Comparison of ENCODE assay signal across 39 cellular contexts in genomic region chr4:138070816-138071215, GRCh38.
"Had no signal": no experiment of that assay in that cellular context is flagged by ENCODE, and none has a peak within 500 bp of the region (broad histone marks: within the 10 kb centered on the region; RNA-seq: fewer than 3 reads in every experiment).

No MANE protein-coding gene starts in this region.

- FAIRE-seq: TTC549 had no signal

- DNase-seq: activated CD4-positive, alpha-beta memory T cell treated with anti-CD3 and anti-CD28 coated beads, Interleukin-2, amount 10 ng/mL, durations not matched to agents 7 days and 5 days; activated CD4-positive, alpha-beta T cell treated with anti-CD3 and anti-CD28 coated beads for 1 hour; activated CD4-positive, alpha-beta T cell treated with anti-CD3 and anti-CD28 coated beads for 36 hours; activated CD4-positive, alpha-beta T cell treated with anti-CD3 and anti-CD28 coated beads for 48 hours; activated CD4-positive, alpha-beta T cell treated with anti-CD3 and anti-CD28 coated beads, Interleukin-2, amount 10 ng/mL, durations not matched to agents 7 days and 5 days; activated CD4-positive, alpha-beta T cell treated with anti-CD3 and anti-CD28 coated beads, Interleukin-2, amount 50 U/mL, for 48 hours; activated CD4-positive, CD25-positive, alpha-beta regulatory T cell; activated CD8-positive, alpha-beta memory T cell treated with anti-CD3 and anti-CD28 coated beads for 24 hours; activated CD8-positive, alpha-beta memory T cell treated with anti-CD3 and anti-CD28 coated beads, Interleukin-2, amount 10 ng/mL, durations not matched to agents 7 days and 5 days; activated CD8-positive, alpha-beta memory T cell treated with anti-CD3 and anti-CD28 coated beads, Interleukin-2, amount 50 U/mL, for 48 hours; activated CD8-positive, alpha-beta T cell treated with anti-CD3 and anti-CD28 coated beads, Interleukin-2, amount 10 ng/mL, durations not matched to agents 7 days and 5 days; activated effector memory CD4-positive, alpha-beta T cell treated with Interleukin-2 at 50 U/mL for 16 hours; activated gamma-delta T cell; activated naive CD4-positive, alpha-beta T cell treated with anti-CD3 and anti-CD28 coated beads, Interleukin-2, amount 10 ng/mL, durations not matched to agents 7 days and 5 days; activated naive CD4-positive, alpha-beta T cell treated with Interleukin-2 at 50 U/mL for 16 hours; activated naive CD8-positive, alpha-beta T cell treated with anti-CD3 and anti-CD28 coated beads, Interleukin-2, amount 10 ng/mL, durations not matched to agents 7 days and 5 days; activated naive CD8-positive, alpha-beta T cell treated with anti-CD3 and anti-CD28 coated beads, Interleukin-2, amount 50 U/mL, for 24 hours; activated T-cell treated with anti-CD3 and anti-CD28 coated beads, Interleukin-2, amount 50 U/mL, for 24 hours; activated T-cell treated with anti-CD3 and anti-CD28 coated beads, Interleukin-2, amount 50 U/mL, for 48 hours; amygdala; anterior cingulate cortex; caudate nucleus; cerebellar nuclear complex; T-helper 1 cell; T-helper 2 cell; T-helper 9 cell; WERI-Rb-1 had no signal

- H3K4me1 Mint-ChIP-seq: activated CD4-positive, alpha-beta memory T cell treated with anti-CD3 and anti-CD28 coated beads, Interleukin-2, amount 10 ng/mL, durations not matched to agents 7 days and 5 days; activated CD4-positive, alpha-beta T cell treated with anti-CD3 and anti-CD28 coated beads for 36 hours; activated CD4-positive, alpha-beta T cell treated with anti-CD3 and anti-CD28 coated beads, Interleukin-2, amount 10 ng/mL, durations not matched to agents 7 days and 5 days; activated CD8-positive, alpha-beta memory T cell treated with anti-CD3 and anti-CD28 coated beads, Interleukin-2, amount 10 ng/mL, durations not matched to agents 7 days and 5 days; activated naive CD4-positive, alpha-beta T cell treated with anti-CD3 and anti-CD28 coated beads, Interleukin-2, amount 10 ng/mL, durations not matched to agents 7 days and 5 days; activated naive CD4-positive, alpha-beta T cell treated with anti-CD3 and anti-CD28 coated beads, Interleukin-2, amount 50 U/mL, for 24 hours; activated naive CD8-positive, alpha-beta T cell treated with anti-CD3 and anti-CD28 coated beads, Interleukin-2, amount 10 ng/mL, durations not matched to agents 7 days and 5 days; activated naive CD8-positive, alpha-beta T cell treated with anti-CD3 and anti-CD28 coated beads, Interleukin-2, amount 50 U/mL, for 24 hours; brain; central memory CD8-positive, alpha-beta T cell had no signal

- H3K27ac ChIP-seq: ascending aorta, cardiac muscle cell, WERI-Rb-1 had no signal

- H3K27me3 ChIP-seq: ascending aorta, cardiac muscle cell had no signal

- H3K4me3 ChIP-seq: ascending aorta, cardiac muscle cell had no signal

- H3K27me3 Mint-ChIP-seq: activated CD4-positive, alpha-beta memory T cell treated with anti-CD3 and anti-CD28 coated beads, Interleukin-2, amount 10 ng/mL, durations not matched to agents 7 days and 5 days; activated CD4-positive, alpha-beta T cell treated with anti-CD3 and anti-CD28 coated beads, Interleukin-2, amount 10 ng/mL, durations not matched to agents 7 days and 5 days; activated CD8-positive, alpha-beta memory T cell treated with anti-CD3 and anti-CD28 coated beads, Interleukin-2, amount 10 ng/mL, durations not matched to agents 7 days and 5 days; activated naive CD4-positive, alpha-beta T cell treated with anti-CD3 and anti-CD28 coated beads, Interleukin-2, amount 10 ng/mL, durations not matched to agents 7 days and 5 days; activated naive CD4-positive, alpha-beta T cell treated with anti-CD3 and anti-CD28 coated beads, Interleukin-2, amount 50 U/mL, for 24 hours; activated naive CD8-positive, alpha-beta T cell; activated naive CD8-positive, alpha-beta T cell treated with anti-CD3 and anti-CD28 coated beads, Interleukin-2, amount 10 ng/mL, durations not matched to agents 7 days and 5 days; activated naive CD8-positive, alpha-beta T cell treated with anti-CD3 and anti-CD28 coated beads, Interleukin-2, amount 50 U/mL, for 24 hours; activated T-cell treated with anti-CD3 and anti-CD28 coated beads, Interleukin-2, amount 50 U/mL, for 24 hours; central memory CD8-positive, alpha-beta T cell had no signal

- H3K36me3 ChIP-seq: ascending aorta, cardiac muscle cell, WERI-Rb-1 had no signal

- ATAC-seq: activated CD4-positive, alpha-beta T cell treated with anti-CD3 and anti-CD28 coated beads for 36 hours; activated CD4-positive, CD25-positive, alpha-beta regulatory T cell treated with anti-CD3 and anti-CD28 coated beads, Interleukin-2, amount 50 U/mL, for 24 hours; activated CD8-positive, alpha-beta memory T cell treated with anti-CD3 and anti-CD28 coated beads, Interleukin-2, amount 10 ng/mL, durations not matched to agents 7 days and 5 days; activated CD8-positive, alpha-beta T cell treated with anti-CD3 and anti-CD28 coated beads, Interleukin-2, amount 10 ng/mL, durations not matched to agents 7 days and 5 days; activated naive CD8-positive, alpha-beta T cell treated with anti-CD3 and anti-CD28 coated beads, Interleukin-2, amount 50 U/mL, for 24 hours; WTC11 had no signal

- H3K27ac Mint-ChIP-seq: activated CD4-positive, alpha-beta memory T cell treated with anti-CD3 and anti-CD28 coated beads, Interleukin-2, amount 10 ng/mL, durations not matched to agents 7 days and 5 days; activated CD4-positive, alpha-beta T cell treated with anti-CD3 and anti-CD28 coated beads for 36 hours; activated CD4-positive, alpha-beta T cell treated with anti-CD3 and anti-CD28 coated beads, Interleukin-2, amount 10 ng/mL, durations not matched to agents 7 days and 5 days; activated CD8-positive, alpha-beta memory T cell treated with anti-CD3 and anti-CD28 coated beads, Interleukin-2, amount 10 ng/mL, durations not matched to agents 7 days and 5 days; activated CD8-positive, alpha-beta T cell treated with anti-CD3 and anti-CD28 coated beads, Interleukin-2, amount 10 ng/mL, durations not matched to agents 7 days and 5 days; activated naive CD4-positive, alpha-beta T cell treated with anti-CD3 and anti-CD28 coated beads, Interleukin-2, amount 10 ng/mL, durations not matched to agents 7 days and 5 days; activated naive CD4-positive, alpha-beta T cell treated with anti-CD3 and anti-CD28 coated beads, Interleukin-2, amount 50 U/mL, for 24 hours; activated naive CD8-positive, alpha-beta T cell; activated naive CD8-positive, alpha-beta T cell treated with anti-CD3 and anti-CD28 coated beads, Interleukin-2, amount 10 ng/mL, durations not matched to agents 7 days and 5 days; activated naive CD8-positive, alpha-beta T cell treated with anti-CD3 and anti-CD28 coated beads, Interleukin-2, amount 50 U/mL, for 24 hours; activated T-cell treated with anti-CD3 and anti-CD28 coated beads, Interleukin-2, amount 50 U/mL, for 24 hours; activated T-helper 2 cell treated with anti-CD3 and anti-CD28 coated beads, Interferon-gamma antibody, Interleukin-2, Interleukin-4, amounts not matched to agents 10 μg/mL and 5 μg/mL and 100 μg/mL, durations not matched to agents 14 hours and 24 hours and 36 hours; brain; T-helper 1 cell treated with Interleukin-12 subunit alpha and Interleukin-12 subunit beta and Interleukin-4 antibody, amounts not matched to agents 30 μg/mL and 1 μg/mL, for 36 hours; T-helper 2 cell treated with Interferon-gamma antibody and Interleukin-4, amounts not matched to agents 5 μg/mL and 100 μg/mL, for 36 hours; WTC11 had no signal

- H3K9me3 Mint-ChIP-seq: activated CD4-positive, alpha-beta memory T cell treated with anti-CD3 and anti-CD28 coated beads, Interleukin-2, amount 10 ng/mL, durations not matched to agents 7 days and 5 days; activated CD4-positive, alpha-beta T cell treated with anti-CD3 and anti-CD28 coated beads, Interleukin-2, amount 10 ng/mL, durations not matched to agents 7 days and 5 days; activated T-cell treated with anti-CD3 and anti-CD28 coated beads, Interleukin-2, amount 50 U/mL, for 24 hours; activated T-helper 2 cell treated with anti-CD3 and anti-CD28 coated beads, Interferon-gamma antibody, Interleukin-2, Interleukin-4, amounts not matched to agents 10 μg/mL and 5 μg/mL and 100 μg/mL, durations not matched to agents 14 hours and 24 hours and 36 hours; T-helper 2 cell treated with Interferon-gamma antibody and Interleukin-4, amounts not matched to agents 5 μg/mL and 100 μg/mL, for 36 hours had no signal

- H3K4me3 Mint-ChIP-seq: activated CD4-positive, alpha-beta memory T cell treated with anti-CD3 and anti-CD28 coated beads, Interleukin-2, amount 10 ng/mL, durations not matched to agents 7 days and 5 days; activated CD4-positive, alpha-beta T cell treated with anti-CD3 and anti-CD28 coated beads for 36 hours; activated CD4-positive, alpha-beta T cell treated with anti-CD3 and anti-CD28 coated beads, Interleukin-2, amount 10 ng/mL, durations not matched to agents 7 days and 5 days; activated CD8-positive, alpha-beta memory T cell treated with anti-CD3 and anti-CD28 coated beads, Interleukin-2, amount 10 ng/mL, durations not matched to agents 7 days and 5 days; activated CD8-positive, alpha-beta T cell treated with anti-CD3 and anti-CD28 coated beads, Interleukin-2, amount 10 ng/mL, durations not matched to agents 7 days and 5 days; activated naive CD4-positive, alpha-beta T cell treated with anti-CD3 and anti-CD28 coated beads, Interleukin-2, amount 10 ng/mL, durations not matched to agents 7 days and 5 days; activated naive CD4-positive, alpha-beta T cell treated with anti-CD3 and anti-CD28 coated beads, Interleukin-2, amount 50 U/mL, for 24 hours; activated naive CD8-positive, alpha-beta T cell; activated naive CD8-positive, alpha-beta T cell treated with anti-CD3 and anti-CD28 coated beads, Interleukin-2, amount 10 ng/mL, durations not matched to agents 7 days and 5 days; activated naive CD8-positive, alpha-beta T cell treated with anti-CD3 and anti-CD28 coated beads, Interleukin-2, amount 50 U/mL, for 24 hours; activated T-cell treated with anti-CD3 and anti-CD28 coated beads, Interleukin-2, amount 50 U/mL, for 24 hours; brain; central memory CD8-positive, alpha-beta T cell; T-helper 1 cell treated with Interleukin-12 subunit alpha and Interleukin-12 subunit beta and Interleukin-4 antibody, amounts not matched to agents 30 μg/mL and 1 μg/mL, for 36 hours; T-helper 2 cell treated with Interferon-gamma antibody and Interleukin-4, amounts not matched to agents 5 μg/mL and 100 μg/mL, for 36 hours; WTC11 had no signal

- H3K36me3 Mint-ChIP-seq: activated CD8-positive, alpha-beta memory T cell treated with anti-CD3 and anti-CD28 coated beads, Interleukin-2, amount 10 ng/mL, durations not matched to agents 7 days and 5 days; activated naive CD4-positive, alpha-beta T cell treated with anti-CD3 and anti-CD28 coated beads, Interleukin-2, amount 10 ng/mL, durations not matched to agents 7 days and 5 days; activated naive CD4-positive, alpha-beta T cell treated with anti-CD3 and anti-CD28 coated beads, Interleukin-2, amount 50 U/mL, for 24 hours; activated naive CD8-positive, alpha-beta T cell; activated naive CD8-positive, alpha-beta T cell treated with anti-CD3 and anti-CD28 coated beads, Interleukin-2, amount 10 ng/mL, durations not matched to agents 7 days and 5 days; brain; WTC11 had no signal

- H3K4me1 ChIP-seq: ascending aorta had no signal
